16 cellular contexts compared by ENCODE assay signal in genomic region chr5:88838500-88838899, GRCh38. TPM values are rescaled to one million over a fixed set of nuclear protein-coding genes. Genes with fewer than 3 reads are reported as not detected.
"Had no signal": no experiment of that assay in that cellular context is flagged by ENCODE, and none has a peak within 500 bp of the region (broad histone marks: within the 10 kb centered on the region; RNA-seq: fewer than 3 reads in every experiment).

No MANE protein-coding gene starts in this region.

- H3K4me3 ChIP-seq: body of pancreas, esophagus muscularis mucosa, pancreas, SK-N-MC, transverse colon had no signal

- H3K36me3 ChIP-seq: esophagus muscularis mucosa, pancreas, transverse colon had no signal

- H3K27ac Mint-ChIP-seq: activated CD8-positive, alpha-beta T cell treated with anti-CD3 and anti-CD28 coated beads, Interleukin-2, amount 10 ng/mL, durations not matched to agents 7 days and 5 days; activated naive CD4-positive, alpha-beta T cell treated with anti-CD3 and anti-CD28 coated beads for 36 hours; activated T-helper 1 cell treated with anti-CD3 and anti-CD28 coated beads, Interleukin-12 subunit alpha, Interleukin-12 subunit beta, Interleukin-2, Interleukin-4 antibody, amounts not matched to agents 30 ng/mL and 10 ng/mL and 1 ng/mL, durations not matched to agents 14 hours and 24 hours and 36 hours; T-cell had no signal

- H3K36me3 Mint-ChIP-seq: T-cell had no signal

- H3K4me3 Mint-ChIP-seq: activated CD8-positive, alpha-beta T cell treated with anti-CD3 and anti-CD28 coated beads, Interleukin-2, amount 10 ng/mL, durations not matched to agents 7 days and 5 days; activated naive CD4-positive, alpha-beta T cell treated with anti-CD3 and anti-CD28 coated beads for 36 hours; activated T-helper 1 cell treated with anti-CD3 and anti-CD28 coated beads, Interleukin-12 subunit alpha, Interleukin-12 subunit beta, Interleukin-2, Interleukin-4 antibody, amounts not matched to agents 30 ng/mL and 10 ng/mL and 1 ng/mL, durations not matched to agents 14 hours and 24 hours and 36 hours; neural crest cell; T-cell had no signal

- H3K27ac ChIP-seq: body of pancreas, pancreas, SK-N-MC had no signal

- H3K27me3 ChIP-seq: body of pancreas, esophagus muscularis mucosa, pancreas, transverse colon had no signal

- ATAC-seq: activated CD8-positive, alpha-beta T cell treated with anti-CD3 and anti-CD28 coated beads, Interleukin-2, amount 10 ng/mL, durations not matched to agents 7 days and 5 days; body of pancreas; left lobe of liver; pancreas; T-cell had no signal

- H3K9me3 Mint-ChIP-seq: activated naive CD4-positive, alpha-beta T cell treated with anti-CD3 and anti-CD28 coated beads for 36 hours; activated T-helper 1 cell treated with anti-CD3 and anti-CD28 coated beads, Interleukin-12 subunit alpha, Interleukin-12 subunit beta, Interleukin-2, Interleukin-4 antibody, amounts not matched to agents 30 ng/mL and 10 ng/mL and 1 ng/mL, durations not matched to agents 14 hours and 24 hours and 36 hours; neural crest cell; T-cell had no signal

- DNase-seq: activated CD4-positive, alpha-beta T cell treated with anti-CD3 and anti-CD28 coated beads for 48 hours; activated CD8-positive, alpha-beta memory T cell treated with anti-CD3 and anti-CD28 coated beads, Interleukin-2, amount 50 U/mL, for 48 hours; activated CD8-positive, alpha-beta T cell treated with anti-CD3 and anti-CD28 coated beads, Interleukin-2, amount 10 ng/mL, durations not matched to agents 7 days and 5 days; activated naive CD4-positive, alpha-beta T cell treated with anti-CD3 and anti-CD28 coated beads for 36 hours; body of pancreas; cerebellar nuclear complex; pancreas; stimulated activated CD4-positive, alpha-beta T cell treated with anti-CD3 and anti-CD28 coated beads, Interleukin-4, amount 100 ng/mL, for 4 hours; T-cell; T1000; transverse colon had no signal

- H3K9me3 ChIP-seq: body of pancreas, esophagus muscularis mucosa, pancreas, transverse colon had no signal

- H3K4me1 ChIP-seq: body of pancreas had no signal

RNA-seq across cellular contexts. Expression of gene MEF2C, which starts 44.5 kb away (rescaled TPM):
- total RNA-seq: activated naive CD4-positive, alpha-beta T cell treated with anti-CD3 and anti-CD28 coated beads for 36 hours had no signal
